Comparison of ENCODE assay signal across 22 cellular contexts in genomic region chr3:151960956-151961580, GRCh38.
"Had no signal": no experiment of that assay in that cellular context is flagged by ENCODE, and none has a peak within 500 bp of the region (broad histone marks: within the 10 kb centered on the region; RNA-seq: fewer than 3 reads in every experiment).

No MANE protein-coding gene starts in this region.

- DNase-seq: activated CD4-positive, alpha-beta T cell treated with anti-CD3 and anti-CD28 coated beads, Interleukin-2, amount 10 ng/mL, durations not matched to agents 7 days and 5 days; activated CD8-positive, alpha-beta T cell treated with anti-CD3 and anti-CD28 coated beads, Interleukin-2, amount 10 ng/mL, durations not matched to agents 7 days and 5 days; activated naive CD4-positive, alpha-beta T cell treated with Interleukin-2 at 50 U/mL for 16 hours; activated naive CD8-positive, alpha-beta T cell treated with anti-CD3 and anti-CD28 coated beads, Interleukin-2, amount 10 ng/mL, durations not matched to agents 7 days and 5 days; activated T-cell treated with anti-CD3 and anti-CD28 coated beads, Interleukin-2, amount 50 U/mL, for 24 hours; amygdala; caudate nucleus; hippocampal formation; lower lobe of right lung; stimulated activated CD4-positive, alpha-beta T cell treated with anti-CD3 and anti-CD28 coated beads, Interleukin-12 subunit alpha, Interleukin-12 subunit beta, amount 100 ng/mL, for 4 hours; stimulated activated CD4-positive, alpha-beta T cell treated with anti-CD3 and anti-CD28 coated beads, Interleukin-1b, Interleukin-23, amount 100 ng/mL, for 48 hours; stimulated activated CD8-positive, alpha-beta memory T cell treated with anti-CD3 and anti-CD28 coated beads, Interleukin-4, amount 100 ng/mL, for 48 hours; stimulated activated naive CD4-positive, alpha-beta T cell; T-helper 1 cell; T-helper 9 cell had no signal

- H3K4me3 ChIP-seq: coronary artery, lower lobe of right lung had no signal

- H3K9me3 Mint-ChIP-seq: activated CD4-positive, alpha-beta T cell treated with anti-CD3 and anti-CD28 coated beads, Interleukin-2, amount 10 ng/mL, durations not matched to agents 7 days and 5 days; activated naive CD8-positive, alpha-beta T cell treated with anti-CD3 and anti-CD28 coated beads, Interleukin-2, amount 10 ng/mL, durations not matched to agents 7 days and 5 days; activated T-cell treated with anti-CD3 and anti-CD28 coated beads, Interleukin-2, amount 50 U/mL, for 24 hours; activated T-helper 2 cell treated with anti-CD3 and anti-CD28 coated beads, Interferon-gamma antibody, Interleukin-2, Interleukin-4, amounts not matched to agents 10 μg/mL and 5 μg/mL and 100 μg/mL, durations not matched to agents 14 hours and 24 hours and 36 hours; natural killer cell treated with Interleukin-12 subunit alpha and Interleukin-12 subunit beta and Interleukin-15 and Interleukin-18, amount 100 ng/mL, for 72 hours had no signal

- H3K4me3 Mint-ChIP-seq: activated CD4-positive, alpha-beta T cell treated with anti-CD3 and anti-CD28 coated beads, Interleukin-2, amount 10 ng/mL, durations not matched to agents 7 days and 5 days; activated CD8-positive, alpha-beta T cell treated with anti-CD3 and anti-CD28 coated beads, Interleukin-2, amount 10 ng/mL, durations not matched to agents 7 days and 5 days; activated naive CD8-positive, alpha-beta T cell treated with anti-CD3 and anti-CD28 coated beads, Interleukin-2, amount 10 ng/mL, durations not matched to agents 7 days and 5 days; activated T-cell treated with anti-CD3 and anti-CD28 coated beads, Interleukin-2, amount 50 U/mL, for 24 hours; natural killer cell treated with Interleukin-12 subunit alpha and Interleukin-12 subunit beta and Interleukin-15 and Interleukin-18, amount 100 ng/mL, for 72 hours had no signal

- H3K27ac ChIP-seq: coronary artery, lower lobe of right lung, neutrophil, parathyroid adenoma had no signal

- H3K4me1 ChIP-seq: lower lobe of right lung, parathyroid adenoma had no signal

- H3K27me3 ChIP-seq: neutrophil had no signal

- H3K36me3 ChIP-seq: lower lobe of right lung, neutrophil had no signal

- H3K27ac Mint-ChIP-seq: activated CD4-positive, alpha-beta T cell treated with anti-CD3 and anti-CD28 coated beads, Interleukin-2, amount 10 ng/mL, durations not matched to agents 7 days and 5 days; activated CD8-positive, alpha-beta T cell treated with anti-CD3 and anti-CD28 coated beads, Interleukin-2, amount 10 ng/mL, durations not matched to agents 7 days and 5 days; activated naive CD8-positive, alpha-beta T cell treated with anti-CD3 and anti-CD28 coated beads, Interleukin-2, amount 10 ng/mL, durations not matched to agents 7 days and 5 days; activated T-cell treated with anti-CD3 and anti-CD28 coated beads, Interleukin-2, amount 50 U/mL, for 24 hours; activated T-helper 2 cell treated with anti-CD3 and anti-CD28 coated beads, Interferon-gamma antibody, Interleukin-2, Interleukin-4, amounts not matched to agents 10 μg/mL and 5 μg/mL and 100 μg/mL, durations not matched to agents 14 hours and 24 hours and 36 hours; natural killer cell treated with Interleukin-12 subunit alpha and Interleukin-12 subunit beta and Interleukin-15 and Interleukin-18, amount 100 ng/mL, for 72 hours had no signal

- ATAC-seq: activated CD4-positive, CD25-positive, alpha-beta regulatory T cell treated with anti-CD3 and anti-CD28 coated beads, Interleukin-2, amount 50 U/mL, for 24 hours; activated CD8-positive, alpha-beta T cell treated with anti-CD3 and anti-CD28 coated beads, Interleukin-2, amount 10 ng/mL, durations not matched to agents 7 days and 5 days; lower lobe of right lung; natural killer cell treated with Interleukin-12 subunit alpha and Interleukin-12 subunit beta and Interleukin-15 and Interleukin-18, amount 100 ng/mL, for 72 hours had no signal

- H3K36me3 Mint-ChIP-seq: activated naive CD8-positive, alpha-beta T cell treated with anti-CD3 and anti-CD28 coated beads, Interleukin-2, amount 10 ng/mL, durations not matched to agents 7 days and 5 days; brain; natural killer cell treated with Interleukin-12 subunit alpha and Interleukin-12 subunit beta and Interleukin-15 and Interleukin-18, amount 100 ng/mL, for 72 hours had no signal

- H3K27me3 Mint-ChIP-seq: activated naive CD8-positive, alpha-beta T cell treated with anti-CD3 and anti-CD28 coated beads, Interleukin-2, amount 10 ng/mL, durations not matched to agents 7 days and 5 days; activated T-cell treated with anti-CD3 and anti-CD28 coated beads, Interleukin-2, amount 50 U/mL, for 24 hours; brain had no signal

- H3K4me1 Mint-ChIP-seq: activated CD4-positive, alpha-beta T cell treated with anti-CD3 and anti-CD28 coated beads, Interleukin-2, amount 10 ng/mL, durations not matched to agents 7 days and 5 days; activated naive CD8-positive, alpha-beta T cell treated with anti-CD3 and anti-CD28 coated beads, Interleukin-2, amount 10 ng/mL, durations not matched to agents 7 days and 5 days had no signal

- H3K9me3 ChIP-seq: lower lobe of right lung, neutrophil had no signal
